ENCODE assay signal across 1 cellular context in the genomic region with DNA sequence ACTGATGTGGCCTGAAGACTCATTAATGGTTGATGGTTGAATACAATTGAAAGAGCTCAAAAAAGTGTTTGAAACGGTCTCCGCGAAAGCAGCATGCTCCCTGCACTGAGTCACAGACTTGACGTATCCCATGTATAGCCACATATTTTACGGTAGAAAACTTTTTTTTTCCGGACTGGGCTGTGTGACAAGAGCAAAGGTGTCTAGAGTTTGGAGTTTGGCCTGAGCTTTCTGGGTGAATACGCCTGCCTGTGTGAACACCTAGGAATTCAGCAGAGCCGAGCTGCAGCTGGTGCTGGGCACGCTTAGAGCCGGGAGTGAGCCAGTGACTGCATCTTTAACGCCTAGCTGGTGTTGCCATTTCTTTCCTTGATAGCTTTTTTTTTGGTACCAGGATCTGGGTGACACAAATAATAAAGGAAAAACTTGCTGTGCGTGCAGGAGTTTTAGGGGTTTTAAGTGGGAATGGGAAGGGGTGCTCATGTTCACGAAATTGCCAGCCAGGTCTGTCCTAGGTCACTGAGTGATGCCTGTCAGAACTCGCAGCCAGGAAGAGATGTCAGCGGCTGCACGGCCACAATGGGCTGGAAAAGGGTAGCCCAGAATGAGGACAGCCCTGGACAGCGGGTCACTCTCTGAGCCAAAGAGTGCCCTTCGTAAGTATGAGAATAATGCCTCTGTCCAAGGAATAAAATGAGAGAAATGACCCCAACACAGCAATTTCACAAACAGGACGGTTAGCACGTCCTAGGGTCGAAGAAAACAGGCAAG.
TF ChIP-seq lines count a peak whose summit lies in the region.

No MANE protein-coding gene starts in this region.

TF ChIP-seq in GM23338, 12 proteins besides CTCF, POLR2A, EP300 and RAD21 (continued from another document):
- TF ChIP-seq, protein P1, sequence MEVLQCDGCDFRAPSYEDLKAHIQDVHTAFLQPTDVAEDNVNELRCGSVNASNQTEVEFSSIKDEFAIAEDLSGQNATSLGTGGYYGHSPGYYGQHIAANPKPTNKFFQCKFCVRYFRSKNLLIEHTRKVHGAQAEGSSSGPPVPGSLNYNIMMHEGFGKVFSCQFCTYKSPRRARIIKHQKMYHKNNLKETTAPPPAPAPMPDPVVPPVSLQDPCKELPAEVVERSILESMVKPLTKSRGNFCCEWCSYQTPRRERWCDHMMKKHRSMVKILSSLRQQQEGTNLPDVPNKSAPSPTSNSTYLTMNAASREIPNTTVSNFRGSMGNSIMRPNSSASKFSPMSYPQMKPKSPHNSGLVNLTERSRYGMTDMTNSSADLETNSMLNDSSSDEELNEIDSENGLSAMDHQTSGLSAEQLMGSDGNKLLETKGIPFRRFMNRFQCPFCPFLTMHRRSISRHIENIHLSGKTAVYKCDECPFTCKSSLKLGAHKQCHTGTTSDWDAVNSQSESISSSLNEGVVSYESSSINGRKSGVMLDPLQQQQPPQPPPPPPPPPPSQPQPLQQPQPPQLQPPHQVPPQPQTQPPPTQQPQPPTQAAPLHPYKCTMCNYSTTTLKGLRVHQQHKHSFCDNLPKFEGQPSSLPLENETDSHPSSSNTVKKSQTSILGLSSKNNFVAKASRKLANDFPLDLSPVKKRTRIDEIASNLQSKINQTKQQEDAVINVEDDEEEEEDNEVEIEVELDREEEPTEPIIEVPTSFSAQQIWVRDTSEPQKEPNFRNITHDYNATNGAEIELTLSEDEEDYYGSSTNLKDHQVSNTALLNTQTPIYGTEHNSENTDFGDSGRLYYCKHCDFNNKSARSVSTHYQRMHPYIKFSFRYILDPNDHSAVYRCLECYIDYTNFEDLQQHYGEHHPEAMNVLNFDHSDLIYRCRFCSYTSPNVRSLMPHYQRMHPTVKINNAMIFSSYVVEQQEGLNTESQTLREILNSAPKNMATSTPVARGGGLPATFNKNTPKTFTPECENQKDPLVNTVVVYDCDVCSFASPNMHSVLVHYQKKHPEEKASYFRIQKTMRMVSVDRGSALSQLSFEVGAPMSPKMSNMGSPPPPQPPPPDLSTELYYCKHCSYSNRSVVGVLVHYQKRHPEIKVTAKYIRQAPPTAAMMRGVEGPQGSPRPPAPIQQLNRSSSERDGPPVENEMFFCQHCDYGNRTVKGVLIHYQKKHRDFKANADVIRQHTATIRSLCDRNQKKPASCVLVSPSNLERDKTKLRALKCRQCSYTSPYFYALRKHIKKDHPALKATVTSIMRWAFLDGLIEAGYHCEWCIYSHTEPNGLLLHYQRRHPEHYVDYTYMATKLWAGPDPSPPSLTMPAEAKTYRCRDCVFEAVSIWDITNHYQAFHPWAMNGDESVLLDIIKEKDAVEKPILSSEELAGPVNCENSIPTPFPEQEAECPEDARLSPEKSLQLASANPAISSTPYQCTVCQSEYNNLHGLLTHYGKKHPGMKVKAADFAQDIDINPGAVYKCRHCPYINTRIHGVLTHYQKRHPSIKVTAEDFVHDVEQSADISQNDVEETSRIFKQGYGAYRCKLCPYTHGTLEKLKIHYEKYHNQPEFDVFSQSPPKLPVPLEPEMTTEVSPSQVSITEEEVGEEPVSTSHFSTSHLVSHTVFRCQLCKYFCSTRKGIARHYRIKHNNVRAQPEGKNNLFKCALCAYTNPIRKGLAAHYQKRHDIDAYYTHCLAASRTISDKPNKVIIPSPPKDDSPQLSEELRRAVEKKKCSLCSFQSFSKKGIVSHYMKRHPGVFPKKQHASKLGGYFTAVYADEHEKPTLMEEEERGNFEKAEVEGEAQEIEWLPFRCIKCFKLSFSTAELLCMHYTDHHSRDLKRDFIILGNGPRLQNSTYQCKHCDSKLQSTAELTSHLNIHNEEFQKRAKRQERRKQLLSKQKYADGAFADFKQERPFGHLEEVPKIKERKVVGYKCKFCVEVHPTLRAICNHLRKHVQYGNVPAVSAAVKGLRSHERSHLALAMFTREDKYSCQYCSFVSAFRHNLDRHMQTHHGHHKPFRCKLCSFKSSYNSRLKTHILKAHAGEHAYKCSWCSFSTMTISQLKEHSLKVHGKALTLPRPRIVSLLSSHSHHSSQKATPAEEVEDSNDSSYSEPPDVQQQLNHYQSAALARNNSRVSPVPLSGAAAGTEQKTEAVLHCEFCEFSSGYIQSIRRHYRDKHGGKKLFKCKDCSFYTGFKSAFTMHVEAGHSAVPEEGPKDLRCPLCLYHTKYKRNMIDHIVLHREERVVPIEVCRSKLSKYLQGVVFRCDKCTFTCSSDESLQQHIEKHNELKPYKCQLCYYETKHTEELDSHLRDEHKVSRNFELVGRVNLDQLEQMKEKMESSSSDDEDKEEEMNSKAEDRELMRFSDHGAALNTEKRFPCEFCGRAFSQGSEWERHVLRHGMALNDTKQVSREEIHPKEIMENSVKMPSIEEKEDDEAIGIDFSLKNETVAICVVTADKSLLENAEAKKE (CRISPR knock-in tag; IDR thresholded peaks at IDR 0.05): no peak
